Comparison of ENCODE assay signal across 8 cellular contexts in genomic region chr15:25492315-25492714, GRCh38.
"Had no signal": no experiment of that assay in that cellular context is flagged by ENCODE, and none has a peak within 500 bp of the region (broad histone marks: within the 10 kb centered on the region; RNA-seq: fewer than 3 reads in every experiment).

No MANE protein-coding gene starts in this region.

- DNase-seq: GDM1, GF-D8 had no signal

- H3K4me3 ChIP-seq: GM12878 had no signal

- FAIRE-seq: G401.6, GM12878, GM12891, GM12892, GM18507, GM19239 had no signal

- ATAC-seq: GM12878 had no signal
